Comparison of ENCODE assay signal across 10 cellular contexts in genomic region chr1:205505791-205506190, GRCh38. TPM values are rescaled to one million over a fixed set of nuclear protein-coding genes. Genes with fewer than 3 reads are reported as not detected.
A peak's percentile ranks its signal among the peaks of the same experiment; 100 is the strongest.
DNase-seq lines count a peak whose midpoint lies in the region; ATAC-seq and TF ChIP-seq lines count a peak whose summit lies in the region.
"Had no signal": no experiment of that assay in that cellular context is flagged by ENCODE, and none has a peak within 500 bp of the region (broad histone marks: within the 10 kb centered on the region; RNA-seq: fewer than 3 reads in every experiment).

No MANE protein-coding gene starts in this region.

- H2AFZ ChIP-seq in OCI-LY3 (ENCODE audit: low read depth, low read length): no peak overlapping the region

- H3K27ac Mint-ChIP-seq in natural killer cell: no peak overlapping the region

- H3K9me3 ChIP-seq in OCI-LY3 (ENCODE audit: insufficient read depth, low read length): no peaks in the 10 kb centered on the region
- H3K9me3 ChIP-seq in effector memory CD4-positive, alpha-beta T cell (ENCODE audit: control insufficient read depth, low read length): no peaks in the 10 kb centered on the region

- no peak overlapping the region for H3K27ac ChIP-seq in OCI-LY3 (ENCODE audit: low read length)
- H3K27ac ChIP-seq in foreskin keratinocyte: no peak overlapping the region
- H3K27ac ChIP-seq in effector memory CD4-positive, alpha-beta T cell (ENCODE audit: insufficient read depth, low read length, poor library complexity, severe bottlenecking): no peak overlapping the region

- DNase-seq in AG04449 (ENCODE audit: low read depth, low spot score) (no peak), foreskin keratinocyte (peak in 1 of 2 donors; percentile 68), natural killer cell (no peak), NCI-H69 (lab: John Stamatoyannopoulos, UW) (no peak)
- DNase-seq in effector memory CD4-positive, alpha-beta T cell: no peak
- no peak for DNase-seq in stimulated activated CD4-positive, alpha-beta T cell treated with anti-CD3 and anti-CD28 coated beads, Interleukin-4, amount 100 ng/mL, for 4 hours
- DNase-seq: activated CD4-positive, CD25-positive, alpha-beta regulatory T cell had no signal

- intact Hi-C loops in natural killer cell (cut with micrococcal nuclease): no loop called here

- CTCF ChIA-PET in AG04449 (lab: Yijun Ruan, JAX): interaction anchor here (10.9 to 14.1 kb wide), 2 partner anchors 18 to 19 kb away, joined by 110 to 114 read pairs; no protein-coding TSS in a partner anchor

- ATAC-seq in foreskin keratinocyte (peak; percentile 74), natural killer cell (no peak), GM18867 (IDR thresholded peaks at IDR 0.05; ENCODE audit: unreplicated experiment) (no peak)

- no peak overlapping the region for H3K9ac ChIP-seq in OCI-LY3 (ENCODE audit: low read length)

- POLR2A ChIA-PET in AG04449 (lab: Yijun Ruan, JAX): no interaction called here

- H3K4me2 ChIP-seq in OCI-LY3 (ENCODE audit: low read length): peak overlapping the region; percentile 100

- peak overlapping the region; percentile 87 for H3K4me3 Mint-ChIP-seq in natural killer cell

- H3K4me1 ChIP-seq in OCI-LY3 (ENCODE audit: low read length) (peaks cover 37% of the 10 kb centered on the region), foreskin keratinocyte (no peaks in the 10 kb centered on the region)
- H3K4me1 ChIP-seq in effector memory CD4-positive, alpha-beta T cell (ENCODE audit: control insufficient read depth, insufficient read depth, low read length, poor library complexity, severe bottlenecking): peaks cover 8% of the 10 kb centered on the region

- H3K27me3 ChIP-seq in OCI-LY3 (ENCODE audit: low read depth, low read length): 0 out of 2 replicates have a peak, but pooled peaks cover 14% of the 10 kb centered on the region
- no peaks in the 10 kb centered on the region for H3K27me3 ChIP-seq in foreskin keratinocyte
- no peaks in the 10 kb centered on the region for H3K27me3 ChIP-seq in effector memory CD4-positive, alpha-beta T cell (replicated peaks; ENCODE audit: control insufficient read depth, insufficient read depth, low read length, poor library complexity, severe bottlenecking)

- H3K36me3 ChIP-seq in OCI-LY3 (replicated peaks; ENCODE audit: low read depth, low read length): no peaks in the 10 kb centered on the region
- H3K36me3 ChIP-seq in effector memory CD4-positive, alpha-beta T cell (ENCODE audit: control insufficient read depth, insufficient read depth, low read length): no peaks in the 10 kb centered on the region

- H3K79me2 ChIP-seq in OCI-LY3 (ENCODE audit: low read length): no peaks in the 10 kb centered on the region

- peaks cover 0 to 7% of the 10 kb centered on the region in 2 donors for H3K27me3 Mint-ChIP-seq in natural killer cell (ENCODE audit: low read depth in 2 of 2)

- no peaks in the 10 kb centered on the region for H4K20me1 ChIP-seq in OCI-LY3 (ENCODE audit: insufficient read depth, low read length)

- no peaks in the 10 kb centered on the region for H3K9me3 Mint-ChIP-seq in natural killer cell

- TF ChIP-seq CTCF in AG04449 (IDR thresholded peaks at IDR 0.05; ENCODE audit: insufficient read depth, low read length, missing control alignments) (no peak), OCI-LY3 (IDR thresholded peaks at IDR 0.05; ENCODE audit: low read depth, low read length) (no peak), foreskin keratinocyte (conservative IDR thresholded peaks at IDR 0.05) (no peak), natural killer cell (IDR thresholded peaks at IDR 0.05) (no peak)

- H3K4me3 ChIP-seq in AG04449 (ENCODE audit: low read depth, low read length) (peak overlapping the region; percentile 10; the same call in 1 of the 2 replicates), OCI-LY3 (ENCODE audit: low read length) (peak overlapping the region; percentile 80)
- no peak overlapping the region for H3K4me3 ChIP-seq in effector memory CD4-positive, alpha-beta T cell (ENCODE audit: insufficient read depth, low read depth, low read length, poor library complexity, severe bottlenecking)

- H3K4me1 Mint-ChIP-seq in natural killer cell: peaks cover 0 to 15% of the 10 kb centered on the region in 2 donors

- H3K36me3 Mint-ChIP-seq in natural killer cell: no peaks in the 10 kb centered on the region

RNA-seq across cellular contexts. Expression of gene CDK18, which starts 1.3 kb away (rescaled TPM):
- total RNA-seq in foreskin keratinocyte (13.5 and 14.2 TPM in 2 replicates), natural killer cell (1 to 10 TPM; 1.9 to 5.3 (median 4.0) TPM)
- 13.4 and 13.7 TPM in 2 replicates for polyA plus RNA-seq in foreskin keratinocyte

RNA-seq across cellular contexts. Expression of gene BLACAT1, which starts 49.9 kb away (rescaled TPM):
- total RNA-seq in foreskin keratinocyte: 1.7 and 2.4 TPM in 2 replicates
- 0.82 and 1.0 TPM in 2 replicates for polyA plus RNA-seq in foreskin keratinocyte
- total RNA-seq in natural killer cell: under 1 TPM in 2 of 3 donors, not detected in 1; 0.09 to 0.13 TPM
- total RNA-seq: glomerular endothelial cell had no signal
